ENCODE assay signal across 1 cellular context in genomic region chr6:52598123-52598823, GRCh38.
TF ChIP-seq lines count a peak whose summit lies in the region.

No MANE protein-coding gene starts in this region.

TF ChIP-seq in HepG2, 621 proteins besides CTCF, POLR2A, EP300 and RAD21 (continued from another document and continues in another):
- TF ChIP-seq TRAFD1 (CRISPR knock-in tag; IDR thresholded peaks at IDR 0.05; ENCODE audit: borderline replicate concordance) (no peak), REPIN1 (CRISPR knock-in tag; IDR thresholded peaks at IDR 0.05; ENCODE audit: borderline replicate concordance, low read depth) (peak; percentile 98), SRSF1 (optimal IDR thresholded peaks at IDR 0.05; ENCODE audit: low read depth, low read length) (no peak), ZNF276 (CRISPR knock-in tag; IDR thresholded peaks at IDR 0.05; ENCODE audit: low read depth) (peak; percentile 74; the same call in 1 of the 2 replicates), IRX3 (CRISPR knock-in tag; IDR thresholded peaks at IDR 0.05; ENCODE audit: borderline replicate concordance, low read depth) (no peak), SPEN (CRISPR knock-in tag; IDR thresholded peaks at IDR 0.05; ENCODE audit: low read depth) (peak; percentile 79; the same call in 1 of the 2 replicates), WIZ (CRISPR knock-in tag; IDR thresholded peaks at IDR 0.05) (no peak; the same call in 1 of the 2 replicates), ZNF672 (CRISPR knock-in tag; IDR thresholded peaks at IDR 0.05) (no peak), CEBPB (IDR thresholded peaks at IDR 0.05; ENCODE audit: borderline replicate concordance, low read depth, low read length) (peak; percentile 31; the same call in 1 of the 2 replicates), LRRFIP1 (CRISPR knock-in tag; conservative IDR thresholded peaks at IDR 0.05) (no peak), KDM4B (CRISPR knock-in tag; IDR thresholded peaks at IDR 0.05) (no peak; the same call in 1 of the 2 replicates), PTBP1 (IDR thresholded peaks at IDR 0.05; ENCODE audit: low read depth, low read length, poor library complexity, severe bottlenecking) (no peak), THAP8 (CRISPR knock-in tag; IDR thresholded peaks at IDR 0.05; ENCODE audit: borderline replicate concordance) (no peak; the same call in 1 of the 2 replicates), AHDC1 (CRISPR knock-in tag; IDR thresholded peaks at IDR 0.05; ENCODE audit: borderline replicate concordance) (peak; percentile 63; the same call in 1 of the 2 replicates), PCBP1 (IDR thresholded peaks at IDR 0.05; ENCODE audit: borderline replicate concordance, low read depth, low read length) (no peak), IKZF4 (CRISPR knock-in tag; IDR thresholded peaks at IDR 0.05; ENCODE audit: borderline replicate concordance, low read depth, not compliant biosample characterization) (no peak), ZNF138 (CRISPR knock-in tag; IDR thresholded peaks at IDR 0.05; ENCODE audit: low read depth) (no peak), MYNN (CRISPR knock-in tag; IDR thresholded peaks at IDR 0.05; ENCODE audit: low read depth) (no peak), SMARCE1 (IDR thresholded peaks at IDR 0.05; ENCODE audit: borderline replicate concordance) (no peak), HDAC2 (CRISPR knock-in tag; IDR thresholded peaks at IDR 0.05) (peak; percentile 94), ZNF136 (CRISPR knock-in tag; IDR thresholded peaks at IDR 0.05; ENCODE audit: low read depth) (peak; percentile 92), ZNF343 (CRISPR knock-in tag; IDR thresholded peaks at IDR 0.05) (peak; percentile 76), ZXDC (CRISPR knock-in tag; IDR thresholded peaks at IDR 0.05) (0 out of 2 replicates have a peak, but pooled peaks have one; percentile 23), NPAS2 (CRISPR knock-in tag; IDR thresholded peaks at IDR 0.05; ENCODE audit: borderline replicate concordance) (no peak), SP2 (CRISPR knock-in tag; IDR thresholded peaks at IDR 0.05) (no peak), RFXANK (CRISPR knock-in tag; IDR thresholded peaks at IDR 0.05) (no peak; the same call in 1 of the 2 replicates), ZNF34 (CRISPR knock-in tag; IDR thresholded peaks at IDR 0.05; ENCODE audit: borderline replicate concordance) (no peak), SP1 (IDR thresholded peaks at IDR 0.05) (no peak), SP1 (CRISPR knock-in tag; IDR thresholded peaks at IDR 0.05) (peak; percentile 71), CSRNP2 (CRISPR knock-in tag; conservative IDR thresholded peaks at IDR 0.05; ENCODE audit: low read depth) (no peak), ZNF747 (CRISPR knock-in tag; IDR thresholded peaks at IDR 0.05; ENCODE audit: borderline replicate concordance) (peak; percentile 56), MED1 (CRISPR knock-in tag; IDR thresholded peaks at IDR 0.05) (peak; percentile 92), ZNF510 (CRISPR knock-in tag; IDR thresholded peaks at IDR 0.05; ENCODE audit: low read depth) (peak; percentile 78; the same call in 1 of the 2 replicates), GATAD2A (CRISPR knock-in tag; IDR thresholded peaks at IDR 0.05) (peak; percentile 96), RBM22 (optimal IDR thresholded peaks at IDR 0.05; ENCODE audit: low read length) (no peak), FOXJ3 (CRISPR knock-in tag; IDR thresholded peaks at IDR 0.05; ENCODE audit: borderline replicate concordance) (peak; percentile 93), CBX5 (CRISPR knock-in tag; IDR thresholded peaks at IDR 0.05; ENCODE audit: borderline replicate concordance) (peak; percentile 85), ZNF260 (CRISPR knock-in tag; IDR thresholded peaks at IDR 0.05; ENCODE audit: borderline replicate concordance, low read depth) (no peak), ZNF224 (CRISPR knock-in tag; IDR thresholded peaks at IDR 0.05) (peak; percentile 48; the same call in 1 of the 2 replicates), CHD2 (IDR thresholded peaks at IDR 0.05; ENCODE audit: low read depth, low read length) (no peak; the same call in 1 of the 2 replicates), IRF9 (CRISPR knock-in tag; IDR thresholded peaks at IDR 0.05; ENCODE audit: borderline replicate concordance) (no peak), ZFP41 (CRISPR knock-in tag; IDR thresholded peaks at IDR 0.05; ENCODE audit: borderline replicate concordance) (no peak), JDP2 (CRISPR knock-in tag; IDR thresholded peaks at IDR 0.05; ENCODE audit: borderline replicate concordance) (no peak), CBX2 (IDR thresholded peaks at IDR 0.05; ENCODE audit: low read depth, low read length) (no peak), CBX2 (CRISPR knock-in tag; IDR thresholded peaks at IDR 0.05; ENCODE audit: low read depth) (no peak), ZSCAN12 (CRISPR knock-in tag; IDR thresholded peaks at IDR 0.05) (0 out of 2 replicates have a peak, but pooled peaks have one; percentile 77), ZNF616 (CRISPR knock-in tag; IDR thresholded peaks at IDR 0.05; ENCODE audit: low read depth) (no peak), ZNF577 (CRISPR knock-in tag; IDR thresholded peaks at IDR 0.05; ENCODE audit: borderline replicate concordance, low read depth) (no peak), ELF3 (CRISPR knock-in tag; IDR thresholded peaks at IDR 0.05) (peak; percentile 99), ZNF44 (CRISPR knock-in tag; IDR thresholded peaks at IDR 0.05) (no peak), ZNF773 (CRISPR knock-in tag; IDR thresholded peaks at IDR 0.05; ENCODE audit: borderline replicate concordance) (no peak), BRD4 (CRISPR knock-in tag; IDR thresholded peaks at IDR 0.05) (peak; percentile 67)
